Comparison of ENCODE assay signal across 17 cellular contexts in genomic region chr4:120671538-120671937, GRCh38.
A peak's percentile ranks its signal among the peaks of the same experiment; 100 is the strongest.
DNase-seq lines count a peak whose midpoint lies in the region; ATAC-seq and TF ChIP-seq lines count a peak whose summit lies in the region.
"Had no signal": no experiment of that assay in that cellular context is flagged by ENCODE, and none has a peak within 500 bp of the region (broad histone marks: within the 10 kb centered on the region; RNA-seq: fewer than 3 reads in every experiment).

No MANE protein-coding gene starts in this region.

- H3K9me3 ChIP-seq in HUES48 (ENCODE audit: control insufficient read depth, insufficient read depth, low read length) = no peaks in the 10 kb centered on the region
- H3K9me3 ChIP-seq in endodermal cell (ENCODE audit: control insufficient read depth, low read length) = peaks cover 12% of the 10 kb centered on the region
- H3K9me3 ChIP-seq in iPS-18a (ENCODE audit: control insufficient read depth, low read depth, low read length) = no peaks in the 10 kb centered on the region
- H3K9me3 ChIP-seq: BE2C had no signal

- H3K4me1 ChIP-seq in HUES48 (ENCODE audit: control insufficient read depth, insufficient read depth, low read length) (peaks cover 32% of the 10 kb centered on the region), endodermal cell (ENCODE audit: control insufficient read depth, insufficient read depth, low read length) (no peaks in the 10 kb centered on the region), iPS-18a (ENCODE audit: control insufficient read depth, low read depth, low read length) (peaks cover 7% of the 10 kb centered on the region)
- H3K4me1 ChIP-seq: BE2C had no signal

- ATAC-seq in HG03460 (IDR thresholded peaks at IDR 0.05; ENCODE audit: unreplicated experiment) = no peak

- no peaks in the 10 kb centered on the region for H3K36me3 Mint-ChIP-seq in endodermal cell (ENCODE audit: low read depth)
- H3K36me3 Mint-ChIP-seq in osteocyte (ENCODE audit: unreplicated experiment) = peaks cover 3% of the 10 kb centered on the region
- H3K36me3 Mint-ChIP-seq: CD4-positive, CD25-positive, alpha-beta regulatory T cell had no signal

- WGBS in endodermal cell (ENCODE audit: insufficient coverage in 1 of 2, insufficient read length in 1 of 2), 2 experiments = 92 to 95% methylated on average over 2 to 3 of the region's 3 CpGs

- no peak for DNase-seq in endodermal cell
- no peak for DNase-seq in T-helper 9 cell
- no peak for DNase-seq in osteocyte (ENCODE audit: extremely low spot score, unreplicated experiment)
- DNase-seq: ACHN; BE2C; C1 segment of cervical spinal cord; CD4-positive, CD25-positive, alpha-beta regulatory T cell; CD8-positive, alpha-beta memory T cell; COR-L47; DMS 273 treated with DMSO at 0.1 percent for 48 hours; GOT3; HCEC 1CT; HFFc6; KG1 had no signal

- H3K27me3 ChIP-seq in HUES48 (ENCODE audit: control insufficient read depth, insufficient read depth, low read length) (no peaks in the 10 kb centered on the region), endodermal cell (ENCODE audit: control insufficient read depth, insufficient read depth, low read length, poor library complexity, severe bottlenecking) (no peaks in the 10 kb centered on the region), iPS-18a (ENCODE audit: control insufficient read depth, insufficient read depth, low read length) (no peaks in the 10 kb centered on the region)
- H3K27me3 ChIP-seq: BE2C had no signal

- H3K27ac Mint-ChIP-seq in endodermal cell (no peak overlapping the region), osteocyte (ENCODE audit: unreplicated experiment) (no peak overlapping the region)
- H3K27ac Mint-ChIP-seq: CD4-positive, CD25-positive, alpha-beta regulatory T cell; CD8-positive, alpha-beta memory T cell; HFFc6 had no signal

- H3K27ac ChIP-seq in HUES48 (ENCODE audit: low read depth, low read length) = peak overlapping the region; percentile 86
- no peak overlapping the region for H3K27ac ChIP-seq in endodermal cell (ENCODE audit: low read depth, low read length)
- H3K27ac ChIP-seq in iPS-18a (ENCODE audit: low read length) = peak overlapping the region; percentile 74

- H3K9ac ChIP-seq in HUES48 (ENCODE audit: low read depth, low read length) (no peak overlapping the region), endodermal cell (ENCODE audit: extremely low read depth, low read length, poor library complexity, severe bottlenecking) (no peak overlapping the region), iPS-18a (ENCODE audit: low read length) (no peak overlapping the region)

- peaks cover 3% of the 10 kb centered on the region for H3K9me3 Mint-ChIP-seq in endodermal cell
- peaks cover 14% of the 10 kb centered on the region for H3K9me3 Mint-ChIP-seq in osteocyte (ENCODE audit: unreplicated experiment)

- H3K4me3 Mint-ChIP-seq in endodermal cell (no peak overlapping the region), osteocyte (ENCODE audit: unreplicated experiment) (no peak overlapping the region)
- H3K4me3 Mint-ChIP-seq: CD4-positive, CD25-positive, alpha-beta regulatory T cell; CD8-positive, alpha-beta memory T cell; HFFc6 had no signal

- H3K4me3 ChIP-seq in HUES48 (ENCODE audit: low read depth, low read length) (no peak overlapping the region), endodermal cell (ENCODE audit: low read length) (peak overlapping the region; percentile 43), iPS-18a (ENCODE audit: low read length) (no peak overlapping the region)

- no peaks in the 10 kb centered on the region for H3K27me3 Mint-ChIP-seq in endodermal cell (ENCODE audit: insufficient read depth)
- no peaks in the 10 kb centered on the region for H3K27me3 Mint-ChIP-seq in osteocyte (ENCODE audit: unreplicated experiment)

- H3K36me3 ChIP-seq in HUES48 (ENCODE audit: control insufficient read depth, insufficient read depth, low read length) (no peaks in the 10 kb centered on the region), endodermal cell (ENCODE audit: control insufficient read depth, insufficient read depth, low read length) (no peaks in the 10 kb centered on the region), iPS-18a (ENCODE audit: control insufficient read depth, low read depth, low read length) (no peaks in the 10 kb centered on the region)
- H3K36me3 ChIP-seq: BE2C had no signal

- peaks cover 10% of the 10 kb centered on the region for H3K4me1 Mint-ChIP-seq in endodermal cell
- H3K4me1 Mint-ChIP-seq in osteocyte (ENCODE audit: unreplicated experiment) = no peaks in the 10 kb centered on the region
- H3K4me1 Mint-ChIP-seq: CD4-positive, CD25-positive, alpha-beta regulatory T cell; CD8-positive, alpha-beta memory T cell had no signal

- TF ChIP-seq CTCF in endodermal cell (conservative IDR thresholded peaks at IDR 0.05) (no peak), osteocyte (IDR thresholded peaks at IDR 0.05) (no peak)
